21 cellular contexts compared by ENCODE assay signal in genomic region chr10:85235258-85235657, GRCh38.
DNase-seq lines count a peak whose midpoint lies in the region; ATAC-seq and TF ChIP-seq lines count a peak whose summit lies in the region.
"Had no signal": no experiment of that assay in that cellular context is flagged by ENCODE, and none has a peak within 500 bp of the region (broad histone marks: within the 10 kb centered on the region; RNA-seq: fewer than 3 reads in every experiment).

No MANE protein-coding gene starts in this region.

- ATAC-seq in natural killer cell (no peak), GM18907 (IDR thresholded peaks at IDR 0.05; ENCODE audit: unreplicated experiment) (no peak)
- ATAC-seq: A549 had no signal

- H3K27me3 Mint-ChIP-seq in nephron (ENCODE audit: low read depth) (peaks cover 5% of the 10 kb centered on the region), natural killer cell (ENCODE audit: low read depth in 2 of 2) (no peaks in the 10 kb centered on the region)
- H3K27me3 Mint-ChIP-seq: CD4-positive, alpha-beta T cell had no signal

- H3K4me3 Mint-ChIP-seq in nephron: no peak overlapping the region
- H3K4me3 Mint-ChIP-seq in natural killer cell: no peak overlapping the region
- H3K4me3 Mint-ChIP-seq: CD14-positive monocyte; CD4-positive, alpha-beta T cell; CD8-positive, alpha-beta memory T cell had no signal

- no peak for TF ChIP-seq CTCF in nephron (IDR thresholded peaks at IDR 0.05; ENCODE audit: unreplicated experiment in 3 of 3)
- no peak for TF ChIP-seq CTCF in natural killer cell (IDR thresholded peaks at IDR 0.05)

- H3K4me1 Mint-ChIP-seq in nephron (peaks cover 9% of the 10 kb centered on the region), natural killer cell (no peaks in the 10 kb centered on the region)
- H3K4me1 Mint-ChIP-seq: CD14-positive monocyte; CD8-positive, alpha-beta memory T cell had no signal

- intact Hi-C loops in natural killer cell (cut with micrococcal nuclease): no loop called here

- H3K27ac Mint-ChIP-seq in nephron (peak overlapping the region; percentile 54 to 83 (median 82)), natural killer cell (no peak overlapping the region)
- H3K27ac Mint-ChIP-seq: CD14-positive monocyte; CD4-positive, alpha-beta T cell; CD8-positive, alpha-beta memory T cell had no signal

- no peaks in the 10 kb centered on the region for H3K36me3 Mint-ChIP-seq in nephron (ENCODE audit: low read depth)
- H3K36me3 Mint-ChIP-seq in natural killer cell: no peaks in the 10 kb centered on the region
- H3K36me3 Mint-ChIP-seq: CD14-positive monocyte; CD8-positive, alpha-beta memory T cell had no signal

- DNase-seq in NCI-H2029 treated with DMSO at 0.1 percent for 48 hours (lab: John Stamatoyannopoulos, UW): peak; percentile 52
- no peak for DNase-seq in NCI-H2029 (lab: John Stamatoyannopoulos, UW)
- peak; percentile 44 for DNase-seq in NCI-H69 (lab: John Stamatoyannopoulos, UW)
- DNase-seq in kidney glomerular epithelial cell (lab: John Stamatoyannopoulos, UW): peak; percentile 26
- DNase-seq in natural killer cell: no peak
- no peak for DNase-seq in stimulated activated CD4-positive, alpha-beta T cell treated with anti-CD3 and anti-CD28 coated beads, Interleukin-15, amount 100 ng/mL, for 24 hours
- DNase-seq: 8988T; ACHN; AML-193; BE2C; CD4-positive, alpha-beta T cell; CD8-positive, alpha-beta memory T cell; DMS 273 treated with DMSO at 0.1 percent for 48 hours; DND-41; GM23248; H7; HCEC 1CT had no signal

- H3K9me3 Mint-ChIP-seq in nephron: no peaks in the 10 kb centered on the region
- H3K9me3 Mint-ChIP-seq in natural killer cell: peaks cover under 1% of the 10 kb centered on the region in 2 donors
- H3K9me3 Mint-ChIP-seq: CD4-positive, alpha-beta T cell; CD8-positive, alpha-beta memory T cell had no signal

Comparison
In these comparisons a context has a peak if more than half of its experiments do, and no peak if none do; other contexts are left out.
1. DNase-seq: peak in NCI-H2029 treated with DMSO at 0.1 percent for 48 hours (single experiment), NCI-H69 (single experiment) and kidney glomerular epithelial cell (single experiment); none in NCI-H2029 (single experiment), natural killer cell (single experiment) and stimulated activated CD4-positive, alpha-beta T cell treated with anti-CD3 and anti-CD28 coated beads, Interleukin-15, amount 100 ng/mL, for 24 hours (single experiment).
2. H3K27ac Mint-ChIP-seq: peak in nephron (3 of 3); none in natural killer cell (0 of 2).